ENCODE assay signal across 1 cellular context in the genomic region with DNA sequence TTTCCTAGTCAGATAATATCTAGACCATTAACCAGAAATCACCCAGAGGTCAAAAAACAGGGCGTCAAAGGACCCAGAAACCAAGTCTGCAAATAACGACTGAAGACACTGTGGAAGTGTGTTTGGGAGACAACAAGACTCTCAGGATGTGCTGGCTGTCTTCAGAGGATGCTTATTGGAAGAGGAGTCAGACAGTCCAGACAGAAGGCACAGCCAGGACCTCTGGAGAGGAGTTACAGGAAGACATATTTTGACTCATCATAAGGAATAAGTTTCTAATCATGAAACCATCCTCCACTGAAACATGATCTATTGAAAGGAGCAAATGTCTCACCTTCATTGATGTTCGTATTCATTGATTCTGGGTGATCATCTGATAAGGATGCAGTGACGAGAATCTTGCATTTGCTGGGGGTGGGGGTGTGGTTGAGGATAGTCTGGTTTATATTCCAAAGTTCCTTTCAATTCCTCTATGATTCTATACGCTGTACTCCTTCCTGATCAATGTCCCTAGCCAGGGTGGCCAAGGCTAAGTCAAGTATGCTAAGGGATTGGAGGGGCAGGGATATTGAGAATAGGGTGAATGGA.
TF ChIP-seq lines count a peak whose summit lies in the region.

No MANE protein-coding gene starts in this region.

TF ChIP-seq in SK-N-SH, 30 proteins besides CTCF, POLR2A, EP300 and RAD21 (continued from another document):
- TF ChIP-seq, protein P1, sequence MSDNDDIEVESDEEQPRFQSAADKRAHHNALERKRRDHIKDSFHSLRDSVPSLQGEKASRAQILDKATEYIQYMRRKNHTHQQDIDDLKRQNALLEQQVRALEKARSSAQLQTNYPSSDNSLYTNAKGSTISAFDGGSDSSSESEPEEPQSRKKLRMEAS (IDR thresholded peaks at IDR 0.05; ENCODE audit: low read depth) = no peak
- TF ChIP-seq SMC3 (IDR thresholded peaks at IDR 0.05; ENCODE audit: low read depth, low read length) (no peak), RCOR1 (IDR thresholded peaks at IDR 0.05; ENCODE audit: low read length) (no peak), RFX5 (IDR thresholded peaks at IDR 0.05; ENCODE audit: low read length) (no peak), MXI1 (IDR thresholded peaks at IDR 0.05; ENCODE audit: low read depth, low read length) (no peak), TEAD4 (IDR thresholded peaks at IDR 0.05; ENCODE audit: borderline replicate concordance, insufficient read depth) (no peak), SIN3A (IDR thresholded peaks at IDR 0.05; ENCODE audit: borderline replicate concordance, low read depth, low read length) (no peak), POLR2AphosphoS5 (IDR thresholded peaks at IDR 0.05; ENCODE audit: low read depth, low read length) (no peak), GABPA (IDR thresholded peaks at IDR 0.05; ENCODE audit: low read depth) (no peak), EZH2phosphoT487 (IDR thresholded peaks at IDR 0.05; ENCODE audit: borderline replicate concordance, low read depth) (no peak), JUND (IDR thresholded peaks at IDR 0.05) (no peak)
- TF ChIP-seq, protein P2, sequence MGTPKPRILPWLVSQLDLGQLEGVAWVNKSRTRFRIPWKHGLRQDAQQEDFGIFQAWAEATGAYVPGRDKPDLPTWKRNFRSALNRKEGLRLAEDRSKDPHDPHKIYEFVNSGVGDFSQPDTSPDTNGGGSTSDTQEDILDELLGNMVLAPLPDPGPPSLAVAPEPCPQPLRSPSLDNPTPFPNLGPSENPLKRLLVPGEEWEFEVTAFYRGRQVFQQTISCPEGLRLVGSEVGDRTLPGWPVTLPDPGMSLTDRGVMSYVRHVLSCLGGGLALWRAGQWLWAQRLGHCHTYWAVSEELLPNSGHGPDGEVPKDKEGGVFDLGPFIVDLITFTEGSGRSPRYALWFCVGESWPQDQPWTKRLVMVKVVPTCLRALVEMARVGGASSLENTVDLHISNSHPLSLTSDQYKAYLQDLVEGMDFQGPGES (IDR thresholded peaks at IDR 0.05; ENCODE audit: low read depth, low read length) = no peak
- TF ChIP-seq, protein P3, sequence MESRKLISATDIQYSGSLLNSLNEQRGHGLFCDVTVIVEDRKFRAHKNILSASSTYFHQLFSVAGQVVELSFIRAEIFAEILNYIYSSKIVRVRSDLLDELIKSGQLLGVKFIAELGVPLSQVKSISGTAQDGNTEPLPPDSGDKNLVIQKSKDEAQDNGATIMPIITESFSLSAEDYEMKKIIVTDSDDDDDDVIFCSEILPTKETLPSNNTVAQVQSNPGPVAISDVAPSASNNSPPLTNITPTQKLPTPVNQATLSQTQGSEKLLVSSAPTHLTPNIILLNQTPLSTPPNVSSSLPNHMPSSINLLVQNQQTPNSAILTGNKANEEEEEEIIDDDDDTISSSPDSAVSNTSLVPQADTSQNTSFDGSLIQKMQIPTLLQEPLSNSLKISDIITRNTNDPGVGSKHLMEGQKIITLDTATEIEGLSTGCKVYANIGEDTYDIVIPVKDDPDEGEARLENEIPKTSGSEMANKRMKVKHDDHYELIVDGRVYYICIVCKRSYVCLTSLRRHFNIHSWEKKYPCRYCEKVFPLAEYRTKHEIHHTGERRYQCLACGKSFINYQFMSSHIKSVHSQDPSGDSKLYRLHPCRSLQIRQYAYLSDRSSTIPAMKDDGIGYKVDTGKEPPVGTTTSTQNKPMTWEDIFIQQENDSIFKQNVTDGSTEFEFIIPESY (IDR thresholded peaks at IDR 0.05; ENCODE audit: borderline replicate concordance, low read depth) = no peak
- TF ChIP-seq, protein P4, sequence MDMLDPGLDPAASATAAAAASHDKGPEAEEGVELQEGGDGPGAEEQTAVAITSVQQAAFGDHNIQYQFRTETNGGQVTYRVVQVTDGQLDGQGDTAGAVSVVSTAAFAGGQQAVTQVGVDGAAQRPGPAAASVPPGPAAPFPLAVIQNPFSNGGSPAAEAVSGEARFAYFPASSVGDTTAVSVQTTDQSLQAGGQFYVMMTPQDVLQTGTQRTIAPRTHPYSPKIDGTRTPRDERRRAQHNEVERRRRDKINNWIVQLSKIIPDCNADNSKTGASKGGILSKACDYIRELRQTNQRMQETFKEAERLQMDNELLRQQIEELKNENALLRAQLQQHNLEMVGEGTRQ (IDR thresholded peaks at IDR 0.05; ENCODE audit: borderline replicate concordance, low read depth, low read length) = no peak
- TF ChIP-seq, protein P5, sequence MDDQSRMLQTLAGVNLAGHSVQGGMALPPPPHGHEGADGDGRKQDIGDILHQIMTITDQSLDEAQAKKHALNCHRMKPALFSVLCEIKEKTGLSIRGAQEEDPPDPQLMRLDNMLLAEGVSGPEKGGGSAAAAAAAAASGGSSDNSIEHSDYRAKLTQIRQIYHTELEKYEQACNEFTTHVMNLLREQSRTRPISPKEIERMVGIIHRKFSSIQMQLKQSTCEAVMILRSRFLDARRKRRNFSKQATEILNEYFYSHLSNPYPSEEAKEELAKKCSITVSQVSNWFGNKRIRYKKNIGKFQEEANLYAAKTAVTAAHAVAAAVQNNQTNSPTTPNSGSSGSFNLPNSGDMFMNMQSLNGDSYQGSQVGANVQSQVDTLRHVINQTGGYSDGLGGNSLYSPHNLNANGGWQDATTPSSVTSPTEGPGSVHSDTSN (IDR thresholded peaks at IDR 0.05) = no peak
